1 cellular context compared by ENCODE assay signal in the genomic region with DNA sequence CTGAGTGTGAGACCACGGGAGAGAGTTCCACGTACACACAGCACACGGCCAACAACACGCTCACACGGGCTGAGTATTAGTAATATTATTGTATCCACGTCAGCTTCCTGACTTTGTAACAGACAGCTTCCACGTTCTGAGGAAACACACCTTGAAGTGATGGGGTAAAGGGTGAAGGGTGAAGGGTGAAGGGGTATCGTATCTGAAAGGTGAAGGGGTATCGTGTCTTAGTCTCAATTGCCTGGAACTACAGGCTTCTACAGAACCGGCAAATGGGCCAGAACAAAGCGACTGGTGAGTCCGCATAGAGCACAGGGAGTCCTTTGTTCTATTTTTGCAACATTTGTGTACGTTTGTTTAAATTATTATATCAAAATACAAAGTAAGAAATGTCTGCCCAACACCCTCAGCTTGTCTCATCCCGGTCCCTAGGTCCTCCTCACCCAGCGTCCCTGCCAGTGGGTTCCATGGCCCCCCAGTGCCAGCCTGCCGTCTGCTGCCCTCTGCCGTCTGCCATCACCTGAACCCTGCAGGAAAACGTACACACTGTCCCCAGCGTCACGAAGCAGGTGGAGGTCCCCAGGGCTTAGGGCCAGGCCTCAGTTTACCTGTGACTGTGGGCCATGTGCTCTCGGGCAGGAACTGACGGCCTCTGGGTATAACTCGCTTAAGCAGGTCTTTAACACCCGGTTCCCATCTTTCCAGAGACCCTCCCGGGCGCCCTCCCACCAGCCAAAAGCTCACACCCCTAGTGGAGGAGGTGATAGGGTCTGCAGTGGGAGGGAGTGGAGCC.
TF ChIP-seq lines count a peak whose summit lies in the region.

No MANE protein-coding gene starts in this region.

TF ChIP-seq in HepG2, 621 proteins besides CTCF, POLR2A, EP300 and RAD21 (continued from another document and continues in another):
- TF ChIP-seq, protein P1, sequence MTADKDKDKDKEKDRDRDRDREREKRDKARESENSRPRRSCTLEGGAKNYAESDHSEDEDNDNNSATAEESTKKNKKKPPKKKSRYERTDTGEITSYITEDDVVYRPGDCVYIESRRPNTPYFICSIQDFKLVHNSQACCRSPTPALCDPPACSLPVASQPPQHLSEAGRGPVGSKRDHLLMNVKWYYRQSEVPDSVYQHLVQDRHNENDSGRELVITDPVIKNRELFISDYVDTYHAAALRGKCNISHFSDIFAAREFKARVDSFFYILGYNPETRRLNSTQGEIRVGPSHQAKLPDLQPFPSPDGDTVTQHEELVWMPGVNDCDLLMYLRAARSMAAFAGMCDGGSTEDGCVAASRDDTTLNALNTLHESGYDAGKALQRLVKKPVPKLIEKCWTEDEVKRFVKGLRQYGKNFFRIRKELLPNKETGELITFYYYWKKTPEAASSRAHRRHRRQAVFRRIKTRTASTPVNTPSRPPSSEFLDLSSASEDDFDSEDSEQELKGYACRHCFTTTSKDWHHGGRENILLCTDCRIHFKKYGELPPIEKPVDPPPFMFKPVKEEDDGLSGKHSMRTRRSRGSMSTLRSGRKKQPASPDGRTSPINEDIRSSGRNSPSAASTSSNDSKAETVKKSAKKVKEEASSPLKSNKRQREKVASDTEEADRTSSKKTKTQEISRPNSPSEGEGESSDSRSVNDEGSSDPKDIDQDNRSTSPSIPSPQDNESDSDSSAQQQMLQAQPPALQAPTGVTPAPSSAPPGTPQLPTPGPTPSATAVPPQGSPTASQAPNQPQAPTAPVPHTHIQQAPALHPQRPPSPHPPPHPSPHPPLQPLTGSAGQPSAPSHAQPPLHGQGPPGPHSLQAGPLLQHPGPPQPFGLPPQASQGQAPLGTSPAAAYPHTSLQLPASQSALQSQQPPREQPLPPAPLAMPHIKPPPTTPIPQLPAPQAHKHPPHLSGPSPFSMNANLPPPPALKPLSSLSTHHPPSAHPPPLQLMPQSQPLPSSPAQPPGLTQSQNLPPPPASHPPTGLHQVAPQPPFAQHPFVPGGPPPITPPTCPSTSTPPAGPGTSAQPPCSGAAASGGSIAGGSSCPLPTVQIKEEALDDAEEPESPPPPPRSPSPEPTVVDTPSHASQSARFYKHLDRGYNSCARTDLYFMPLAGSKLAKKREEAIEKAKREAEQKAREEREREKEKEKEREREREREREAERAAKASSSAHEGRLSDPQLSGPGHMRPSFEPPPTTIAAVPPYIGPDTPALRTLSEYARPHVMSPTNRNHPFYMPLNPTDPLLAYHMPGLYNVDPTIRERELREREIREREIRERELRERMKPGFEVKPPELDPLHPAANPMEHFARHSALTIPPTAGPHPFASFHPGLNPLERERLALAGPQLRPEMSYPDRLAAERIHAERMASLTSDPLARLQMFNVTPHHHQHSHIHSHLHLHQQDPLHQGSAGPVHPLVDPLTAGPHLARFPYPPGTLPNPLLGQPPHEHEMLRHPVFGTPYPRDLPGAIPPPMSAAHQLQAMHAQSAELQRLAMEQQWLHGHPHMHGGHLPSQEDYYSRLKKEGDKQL (CRISPR knock-in tag; IDR thresholded peaks at IDR 0.05; ENCODE audit: low read depth): no peak
- TF ChIP-seq ZNF530 (CRISPR knock-in tag; IDR thresholded peaks at IDR 0.05; ENCODE audit: low read depth): no peak
- TF ChIP-seq ZNF839 (CRISPR knock-in tag; IDR thresholded peaks at IDR 0.05; ENCODE audit: borderline replicate concordance): no peak
- TF ChIP-seq, protein P2, sequence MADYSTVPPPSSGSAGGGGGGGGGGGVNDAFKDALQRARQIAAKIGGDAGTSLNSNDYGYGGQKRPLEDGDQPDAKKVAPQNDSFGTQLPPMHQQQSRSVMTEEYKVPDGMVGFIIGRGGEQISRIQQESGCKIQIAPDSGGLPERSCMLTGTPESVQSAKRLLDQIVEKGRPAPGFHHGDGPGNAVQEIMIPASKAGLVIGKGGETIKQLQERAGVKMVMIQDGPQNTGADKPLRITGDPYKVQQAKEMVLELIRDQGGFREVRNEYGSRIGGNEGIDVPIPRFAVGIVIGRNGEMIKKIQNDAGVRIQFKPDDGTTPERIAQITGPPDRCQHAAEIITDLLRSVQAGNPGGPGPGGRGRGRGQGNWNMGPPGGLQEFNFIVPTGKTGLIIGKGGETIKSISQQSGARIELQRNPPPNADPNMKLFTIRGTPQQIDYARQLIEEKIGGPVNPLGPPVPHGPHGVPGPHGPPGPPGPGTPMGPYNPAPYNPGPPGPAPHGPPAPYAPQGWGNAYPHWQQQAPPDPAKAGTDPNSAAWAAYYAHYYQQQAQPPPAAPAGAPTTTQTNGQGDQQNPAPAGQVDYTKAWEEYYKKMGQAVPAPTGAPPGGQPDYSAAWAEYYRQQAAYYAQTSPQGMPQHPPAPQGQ (CRISPR knock-in tag; IDR thresholded peaks at IDR 0.05; ENCODE audit: borderline replicate concordance): peak; percentile 72; the same call in 1 of the 2 replicates
- TF ChIP-seq TARDBP (CRISPR knock-in tag; IDR thresholded peaks at IDR 0.05): no peak
- TF ChIP-seq, protein P3, sequence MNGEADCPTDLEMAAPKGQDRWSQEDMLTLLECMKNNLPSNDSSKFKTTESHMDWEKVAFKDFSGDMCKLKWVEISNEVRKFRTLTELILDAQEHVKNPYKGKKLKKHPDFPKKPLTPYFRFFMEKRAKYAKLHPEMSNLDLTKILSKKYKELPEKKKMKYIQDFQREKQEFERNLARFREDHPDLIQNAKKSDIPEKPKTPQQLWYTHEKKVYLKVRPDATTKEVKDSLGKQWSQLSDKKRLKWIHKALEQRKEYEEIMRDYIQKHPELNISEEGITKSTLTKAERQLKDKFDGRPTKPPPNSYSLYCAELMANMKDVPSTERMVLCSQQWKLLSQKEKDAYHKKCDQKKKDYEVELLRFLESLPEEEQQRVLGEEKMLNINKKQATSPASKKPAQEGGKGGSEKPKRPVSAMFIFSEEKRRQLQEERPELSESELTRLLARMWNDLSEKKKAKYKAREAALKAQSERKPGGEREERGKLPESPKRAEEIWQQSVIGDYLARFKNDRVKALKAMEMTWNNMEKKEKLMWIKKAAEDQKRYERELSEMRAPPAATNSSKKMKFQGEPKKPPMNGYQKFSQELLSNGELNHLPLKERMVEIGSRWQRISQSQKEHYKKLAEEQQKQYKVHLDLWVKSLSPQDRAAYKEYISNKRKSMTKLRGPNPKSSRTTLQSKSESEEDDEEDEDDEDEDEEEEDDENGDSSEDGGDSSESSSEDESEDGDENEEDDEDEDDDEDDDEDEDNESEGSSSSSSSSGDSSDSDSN (CRISPR knock-in tag; IDR thresholded peaks at IDR 0.05): 0 out of 2 replicates have a peak, but pooled peaks have one; percentile 0
- TF ChIP-seq ZFY (CRISPR knock-in tag; IDR thresholded peaks at IDR 0.05): no peak
- peak; percentile 23 for TF ChIP-seq TEAD3 (CRISPR knock-in tag; optimal IDR thresholded peaks at IDR 0.05; ENCODE audit: borderline replicate concordance)
- TF ChIP-seq SNAPC2 (CRISPR knock-in tag; IDR thresholded peaks at IDR 0.05): no peak
- TF ChIP-seq, protein P4, sequence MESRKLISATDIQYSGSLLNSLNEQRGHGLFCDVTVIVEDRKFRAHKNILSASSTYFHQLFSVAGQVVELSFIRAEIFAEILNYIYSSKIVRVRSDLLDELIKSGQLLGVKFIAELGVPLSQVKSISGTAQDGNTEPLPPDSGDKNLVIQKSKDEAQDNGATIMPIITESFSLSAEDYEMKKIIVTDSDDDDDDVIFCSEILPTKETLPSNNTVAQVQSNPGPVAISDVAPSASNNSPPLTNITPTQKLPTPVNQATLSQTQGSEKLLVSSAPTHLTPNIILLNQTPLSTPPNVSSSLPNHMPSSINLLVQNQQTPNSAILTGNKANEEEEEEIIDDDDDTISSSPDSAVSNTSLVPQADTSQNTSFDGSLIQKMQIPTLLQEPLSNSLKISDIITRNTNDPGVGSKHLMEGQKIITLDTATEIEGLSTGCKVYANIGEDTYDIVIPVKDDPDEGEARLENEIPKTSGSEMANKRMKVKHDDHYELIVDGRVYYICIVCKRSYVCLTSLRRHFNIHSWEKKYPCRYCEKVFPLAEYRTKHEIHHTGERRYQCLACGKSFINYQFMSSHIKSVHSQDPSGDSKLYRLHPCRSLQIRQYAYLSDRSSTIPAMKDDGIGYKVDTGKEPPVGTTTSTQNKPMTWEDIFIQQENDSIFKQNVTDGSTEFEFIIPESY (CRISPR knock-in tag; IDR thresholded peaks at IDR 0.05): 0 out of 2 replicates have a peak, but pooled peaks have one; percentile 53
- TF ChIP-seq, protein P5, sequence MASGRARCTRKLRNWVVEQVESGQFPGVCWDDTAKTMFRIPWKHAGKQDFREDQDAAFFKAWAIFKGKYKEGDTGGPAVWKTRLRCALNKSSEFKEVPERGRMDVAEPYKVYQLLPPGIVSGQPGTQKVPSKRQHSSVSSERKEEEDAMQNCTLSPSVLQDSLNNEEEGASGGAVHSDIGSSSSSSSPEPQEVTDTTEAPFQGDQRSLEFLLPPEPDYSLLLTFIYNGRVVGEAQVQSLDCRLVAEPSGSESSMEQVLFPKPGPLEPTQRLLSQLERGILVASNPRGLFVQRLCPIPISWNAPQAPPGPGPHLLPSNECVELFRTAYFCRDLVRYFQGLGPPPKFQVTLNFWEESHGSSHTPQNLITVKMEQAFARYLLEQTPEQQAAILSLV (CRISPR knock-in tag; IDR thresholded peaks at IDR 0.05; ENCODE audit: borderline replicate concordance): no peak
- TF ChIP-seq ZNF547 (CRISPR knock-in tag; IDR thresholded peaks at IDR 0.05): no peak
- no peak for TF ChIP-seq GTF2F1 (IDR thresholded peaks at IDR 0.05; ENCODE audit: low read length)
- no peak for TF ChIP-seq SRSF4 (IDR thresholded peaks at IDR 0.05; ENCODE audit: low read depth, low read length, poor library complexity, severe bottlenecking)
- no peak for TF ChIP-seq HCFC1 (IDR thresholded peaks at IDR 0.05; ENCODE audit: low read depth, low read length)
- TF ChIP-seq NRL (CRISPR knock-in tag; IDR thresholded peaks at IDR 0.05; ENCODE audit: borderline replicate concordance): peak; percentile 65; the same call in 1 of the 2 replicates
- TF ChIP-seq, protein P6, sequence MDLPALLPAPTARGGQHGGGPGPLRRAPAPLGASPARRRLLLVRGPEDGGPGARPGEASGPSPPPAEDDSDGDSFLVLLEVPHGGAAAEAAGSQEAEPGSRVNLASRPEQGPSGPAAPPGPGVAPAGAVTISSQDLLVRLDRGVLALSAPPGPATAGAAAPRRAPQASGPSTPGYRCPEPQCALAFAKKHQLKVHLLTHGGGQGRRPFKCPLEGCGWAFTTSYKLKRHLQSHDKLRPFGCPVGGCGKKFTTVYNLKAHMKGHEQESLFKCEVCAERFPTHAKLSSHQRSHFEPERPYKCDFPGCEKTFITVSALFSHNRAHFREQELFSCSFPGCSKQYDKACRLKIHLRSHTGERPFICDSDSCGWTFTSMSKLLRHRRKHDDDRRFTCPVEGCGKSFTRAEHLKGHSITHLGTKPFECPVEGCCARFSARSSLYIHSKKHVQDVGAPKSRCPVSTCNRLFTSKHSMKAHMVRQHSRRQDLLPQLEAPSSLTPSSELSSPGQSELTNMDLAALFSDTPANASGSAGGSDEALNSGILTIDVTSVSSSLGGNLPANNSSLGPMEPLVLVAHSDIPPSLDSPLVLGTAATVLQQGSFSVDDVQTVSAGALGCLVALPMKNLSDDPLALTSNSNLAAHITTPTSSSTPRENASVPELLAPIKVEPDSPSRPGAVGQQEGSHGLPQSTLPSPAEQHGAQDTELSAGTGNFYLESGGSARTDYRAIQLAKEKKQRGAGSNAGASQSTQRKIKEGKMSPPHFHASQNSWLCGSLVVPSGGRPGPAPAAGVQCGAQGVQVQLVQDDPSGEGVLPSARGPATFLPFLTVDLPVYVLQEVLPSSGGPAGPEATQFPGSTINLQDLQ (CRISPR knock-in tag; IDR thresholded peaks at IDR 0.05): no peak
- no peak for TF ChIP-seq PTBP1 (IDR thresholded peaks at IDR 0.05; ENCODE audit: low read depth, low read length, poor library complexity, severe bottlenecking)
- TF ChIP-seq, protein P7, sequence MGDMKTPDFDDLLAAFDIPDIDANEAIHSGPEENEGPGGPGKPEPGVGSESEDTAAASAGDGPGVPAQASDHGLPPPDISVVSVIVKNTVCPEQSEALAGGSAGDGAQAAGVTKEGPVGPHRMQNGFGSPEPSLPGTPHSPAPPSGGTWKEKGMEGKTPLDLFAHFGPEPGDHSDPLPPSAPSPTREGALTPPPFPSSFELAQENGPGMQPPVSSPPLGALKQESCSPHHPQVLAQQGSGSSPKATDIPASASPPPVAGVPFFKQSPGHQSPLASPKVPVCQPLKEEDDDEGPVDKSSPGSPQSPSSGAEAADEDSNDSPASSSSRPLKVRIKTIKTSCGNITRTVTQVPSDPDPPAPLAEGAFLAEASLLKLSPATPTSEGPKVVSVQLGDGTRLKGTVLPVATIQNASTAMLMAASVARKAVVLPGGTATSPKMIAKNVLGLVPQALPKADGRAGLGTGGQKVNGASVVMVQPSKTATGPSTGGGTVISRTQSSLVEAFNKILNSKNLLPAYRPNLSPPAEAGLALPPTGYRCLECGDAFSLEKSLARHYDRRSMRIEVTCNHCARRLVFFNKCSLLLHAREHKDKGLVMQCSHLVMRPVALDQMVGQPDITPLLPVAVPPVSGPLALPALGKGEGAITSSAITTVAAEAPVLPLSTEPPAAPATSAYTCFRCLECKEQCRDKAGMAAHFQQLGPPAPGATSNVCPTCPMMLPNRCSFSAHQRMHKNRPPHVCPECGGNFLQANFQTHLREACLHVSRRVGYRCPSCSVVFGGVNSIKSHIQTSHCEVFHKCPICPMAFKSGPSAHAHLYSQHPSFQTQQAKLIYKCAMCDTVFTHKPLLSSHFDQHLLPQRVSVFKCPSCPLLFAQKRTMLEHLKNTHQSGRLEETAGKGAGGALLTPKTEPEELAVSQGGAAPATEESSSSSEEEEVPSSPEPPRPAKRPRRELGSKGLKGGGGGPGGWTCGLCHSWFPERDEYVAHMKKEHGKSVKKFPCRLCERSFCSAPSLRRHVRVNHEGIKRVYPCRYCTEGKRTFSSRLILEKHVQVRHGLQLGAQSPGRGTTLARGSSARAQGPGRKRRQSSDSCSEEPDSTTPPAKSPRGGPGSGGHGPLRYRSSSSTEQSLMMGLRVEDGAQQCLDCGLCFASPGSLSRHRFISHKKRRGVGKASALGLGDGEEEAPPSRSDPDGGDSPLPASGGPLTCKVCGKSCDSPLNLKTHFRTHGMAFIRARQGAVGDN (CRISPR knock-in tag; IDR thresholded peaks at IDR 0.05): 0 out of 2 replicates have a peak, but pooled peaks have one; percentile 30
- no peak for TF ChIP-seq ZNF616 (CRISPR knock-in tag; IDR thresholded peaks at IDR 0.05; ENCODE audit: low read depth)
- peak; percentile 47 for TF ChIP-seq GABPB1 (CRISPR knock-in tag; IDR thresholded peaks at IDR 0.05)
- no peak for TF ChIP-seq ZNF589 (CRISPR knock-in tag; conservative IDR thresholded peaks at IDR 0.05)
- TF ChIP-seq, protein P8, sequence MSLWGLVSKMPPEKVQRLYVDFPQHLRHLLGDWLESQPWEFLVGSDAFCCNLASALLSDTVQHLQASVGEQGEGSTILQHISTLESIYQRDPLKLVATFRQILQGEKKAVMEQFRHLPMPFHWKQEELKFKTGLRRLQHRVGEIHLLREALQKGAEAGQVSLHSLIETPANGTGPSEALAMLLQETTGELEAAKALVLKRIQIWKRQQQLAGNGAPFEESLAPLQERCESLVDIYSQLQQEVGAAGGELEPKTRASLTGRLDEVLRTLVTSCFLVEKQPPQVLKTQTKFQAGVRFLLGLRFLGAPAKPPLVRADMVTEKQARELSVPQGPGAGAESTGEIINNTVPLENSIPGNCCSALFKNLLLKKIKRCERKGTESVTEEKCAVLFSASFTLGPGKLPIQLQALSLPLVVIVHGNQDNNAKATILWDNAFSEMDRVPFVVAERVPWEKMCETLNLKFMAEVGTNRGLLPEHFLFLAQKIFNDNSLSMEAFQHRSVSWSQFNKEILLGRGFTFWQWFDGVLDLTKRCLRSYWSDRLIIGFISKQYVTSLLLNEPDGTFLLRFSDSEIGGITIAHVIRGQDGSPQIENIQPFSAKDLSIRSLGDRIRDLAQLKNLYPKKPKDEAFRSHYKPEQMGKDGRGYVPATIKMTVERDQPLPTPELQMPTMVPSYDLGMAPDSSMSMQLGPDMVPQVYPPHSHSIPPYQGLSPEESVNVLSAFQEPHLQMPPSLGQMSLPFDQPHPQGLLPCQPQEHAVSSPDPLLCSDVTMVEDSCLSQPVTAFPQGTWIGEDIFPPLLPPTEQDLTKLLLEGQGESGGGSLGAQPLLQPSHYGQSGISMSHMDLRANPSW (CRISPR knock-in tag; IDR thresholded peaks at IDR 0.05; ENCODE audit: borderline replicate concordance): no peak
- no peak for TF ChIP-seq ZNF143 (CRISPR knock-in tag; IDR thresholded peaks at IDR 0.05)
- no peak for TF ChIP-seq SOX6 (IDR thresholded peaks at IDR 0.05)
- TF ChIP-seq SOX6 (CRISPR knock-in tag; IDR thresholded peaks at IDR 0.05): 0 out of 2 replicates have a peak, but pooled peaks have one; percentile 6
- TF ChIP-seq STAG1 (CRISPR knock-in tag; IDR thresholded peaks at IDR 0.05): peak; percentile 82
- no peak for TF ChIP-seq TAF1 (CRISPR knock-in tag; IDR thresholded peaks at IDR 0.05)
